In genomic region chr11:112017538-112017937, GRCh38 we compare ENCODE assay signal across 1 cellular context.
TF ChIP-seq lines count a peak whose summit lies in the region.

No MANE protein-coding gene starts in this region.

TF ChIP-seq in HepG2, 621 proteins besides CTCF, POLR2A, EP300 and RAD21 (continued from another document and continues in another):
- no peak for TF ChIP-seq SNAPC4 (CRISPR knock-in tag; IDR thresholded peaks at IDR 0.05)
- no peak for TF ChIP-seq ZNF720 (CRISPR knock-in tag; IDR thresholded peaks at IDR 0.05)
- 0 out of 2 replicates have a peak, but pooled peaks have one; percentile 57 for TF ChIP-seq POGK (CRISPR knock-in tag; conservative IDR thresholded peaks at IDR 0.05)
- TF ChIP-seq CERS6 (CRISPR knock-in tag; IDR thresholded peaks at IDR 0.05), result no peak
- TF ChIP-seq ZNF749 (CRISPR knock-in tag; IDR thresholded peaks at IDR 0.05; ENCODE audit: borderline replicate concordance), result no peak
- no peak for TF ChIP-seq ZNF576 (CRISPR knock-in tag; IDR thresholded peaks at IDR 0.05)
- TF ChIP-seq PAXIP1 (CRISPR knock-in tag; conservative IDR thresholded peaks at IDR 0.05), result peak; percentile 97
- no peak for TF ChIP-seq EZH2 (conservative IDR thresholded peaks at IDR 0.05; ENCODE audit: low read depth, low read length)
- no peak for TF ChIP-seq YEATS4 (CRISPR knock-in tag; IDR thresholded peaks at IDR 0.05; ENCODE audit: borderline replicate concordance)
- TF ChIP-seq PRMT3 (CRISPR knock-in tag; IDR thresholded peaks at IDR 0.05; ENCODE audit: borderline replicate concordance, low read depth), result no peak
- no peak for TF ChIP-seq HOXA5 (CRISPR knock-in tag; IDR thresholded peaks at IDR 0.05)
- TF ChIP-seq DZIP1 (CRISPR knock-in tag; IDR thresholded peaks at IDR 0.05), result no peak
- 0 out of 2 replicates have a peak, but pooled peaks have one; percentile 49 for TF ChIP-seq ZNF205 (CRISPR knock-in tag; IDR thresholded peaks at IDR 0.05)
- TF ChIP-seq MLLT10 (CRISPR knock-in tag; IDR thresholded peaks at IDR 0.05), result no peak
- TF ChIP-seq FOXP1 (IDR thresholded peaks at IDR 0.05), result no peak
- peak; percentile 53; the same call in 1 of the 2 replicates for TF ChIP-seq FOXP1 (CRISPR knock-in tag; IDR thresholded peaks at IDR 0.05)
- TF ChIP-seq MEF2D (CRISPR knock-in tag; IDR thresholded peaks at IDR 0.05), result peak; percentile 100
- peak; percentile 40; the same call in 1 of the 2 replicates for TF ChIP-seq RERE (CRISPR knock-in tag; IDR thresholded peaks at IDR 0.05; ENCODE audit: low read depth)
- TF ChIP-seq SOX6 (IDR thresholded peaks at IDR 0.05), result no peak
- peak; percentile 93 for TF ChIP-seq SOX6 (CRISPR knock-in tag; IDR thresholded peaks at IDR 0.05)
- peak; percentile 10; the same call in 1 of the 2 replicates for TF ChIP-seq ZNF281 (CRISPR knock-in tag; IDR thresholded peaks at IDR 0.05; ENCODE audit: borderline replicate concordance)
- no peak for TF ChIP-seq E2F2 (CRISPR knock-in tag; IDR thresholded peaks at IDR 0.05; ENCODE audit: borderline replicate concordance)
- 0 out of 2 replicates have a peak, but pooled peaks have one; percentile 14 for TF ChIP-seq THRA (CRISPR knock-in tag; IDR thresholded peaks at IDR 0.05; ENCODE audit: borderline replicate concordance)
- TF ChIP-seq TCF12 (IDR thresholded peaks at IDR 0.05), result no peak
- peak; percentile 80; the same call in 1 of the 2 replicates for TF ChIP-seq TCF12 (CRISPR knock-in tag; IDR thresholded peaks at IDR 0.05)
- 0 out of 2 replicates have a peak, but pooled peaks have one; percentile 37 for TF ChIP-seq TARDBP (CRISPR knock-in tag; IDR thresholded peaks at IDR 0.05)
